Comparison of ENCODE assay signal across 8 cellular contexts in genomic region chr19:3184847-3185481, GRCh38. TPM values are rescaled to one million over a fixed set of nuclear protein-coding genes. Genes with fewer than 3 reads are reported as not detected.
A peak's percentile ranks its signal among the peaks of the same experiment; 100 is the strongest.
DNase-seq lines count a peak whose midpoint lies in the region; ATAC-seq and TF ChIP-seq lines count a peak whose summit lies in the region.

No MANE protein-coding gene starts in this region.

- TF ChIP-seq CTCF in Loucy (conservative IDR thresholded peaks at IDR 0.05; ENCODE audit: low read length) (no peak), cardiac fibroblast (IDR thresholded peaks at IDR 0.05; ENCODE audit: low read depth, low read length) (no peak)

- peaks cover 38% of the 10 kb centered on the region for H3K4me1 ChIP-seq in Loucy (ENCODE audit: insufficient read depth, low read length, poor library complexity, severe bottlenecking)

- peak; percentile 26 for ATAC-seq in GM21786 (IDR thresholded peaks at IDR 0.05; ENCODE audit: unreplicated experiment)

- no peaks in the 10 kb centered on the region for H3F3A ChIP-seq in Loucy (ENCODE audit: low read depth)

- peak overlapping the region; percentile 77 for H3K4me2 ChIP-seq in Loucy (ENCODE audit: low read depth, low read length, poor library complexity, severe bottlenecking)

- H2AFZ ChIP-seq in Loucy (ENCODE audit: low read length): peak overlapping the region; percentile 96; the same call in 1 of the 2 replicates

- in situ Hi-C loops in Caki2 (cut with HindIII; ENCODE audit: low pct_unique_long_range_greater_than_20kb, low sequenced_read_pairs): no loop called here

- H3K27me3 ChIP-seq in Loucy (ENCODE audit: insufficient read depth, low read length, poor library complexity, severe bottlenecking): no peaks in the 10 kb centered on the region
- no peaks in the 10 kb centered on the region for H3K27me3 ChIP-seq in layer of hippocampus (ENCODE audit: control insufficient read depth, insufficient read depth, low read length)

- H3K4me3 ChIP-seq in Loucy (ENCODE audit: low read length, poor library complexity, severe bottlenecking) (peak overlapping the region; percentile 82), cardiac fibroblast (replicated peaks in 1 of 2; ENCODE audit: low read depth in 2 of 2, low read length in 2 of 2) (peak overlapping the region; percentile 44 to 94)

- DNase-seq in Caki2 (ENCODE audit: low read depth): peak; percentile 76
- DNase-seq in T-helper 22 cell (ENCODE audit: low read depth): peak; percentile 63
- DNase-seq in cardiac fibroblast (ENCODE audit: low read depth in 2 of 2): peak in 1 of 2 donors; percentile 75
- DNase-seq in stimulated activated CD4-positive, alpha-beta T cell treated with anti-CD3 and anti-CD28 coated beads, TNF-alpha, amount 100 ng/mL, for 48 hours (ENCODE audit: low read depth in 3 of 3): peak in 2 of 3 donors; percentile 38 to 62
- DNase-seq in iPS-NIHi11 (ENCODE audit: low spot score): no peak

- H3K36me3 ChIP-seq in Loucy (ENCODE audit: insufficient read depth, low read length): no peaks in the 10 kb centered on the region

- H4K20me1 ChIP-seq in Loucy (ENCODE audit: insufficient read depth, low read length, poor library complexity, severe bottlenecking): peaks cover 59% of the 10 kb centered on the region

- H3K9me2 ChIP-seq in Loucy (replicated peaks; ENCODE audit: low read depth, low read length): no peaks in the 10 kb centered on the region

- peaks cover 89% of the 10 kb centered on the region for H3K79me2 ChIP-seq in Loucy (ENCODE audit: insufficient read depth, low read length)

- peak overlapping the region; percentile 95 for H3K27ac ChIP-seq in layer of hippocampus (ENCODE audit: low read depth, low read length)

- H3K9me3 ChIP-seq in Loucy (ENCODE audit: insufficient read depth, low read depth, low read length): no peaks in the 10 kb centered on the region

- H3K9ac ChIP-seq in Loucy (ENCODE audit: low read depth, low read length, poor library complexity, severe bottlenecking): peak overlapping the region; percentile 82

RNA-seq across cellular contexts. Expression of gene NCLN, which starts 0.8 kb away (rescaled TPM):
- 45.6 and 108 TPM in 2 replicates for total RNA-seq in Caki2 (2014; rRNA removed; shearing (Covaris generic); ENCODE audit: low replicate concordance)

RNA-seq across cellular contexts. Expression of gene S1PR4, which starts 6.4 kb away (rescaled TPM):
- 0.58 TPM in 1 of 2 replicates, not detected in the other for total RNA-seq in Caki2 (2014; rRNA removed; shearing (Covaris generic); ENCODE audit: low replicate concordance)

RNA-seq across cellular contexts. Expression of gene CELF5, which starts 39.5 kb away (rescaled TPM):
- 0.47 TPM in 1 of 2 replicates, not detected in the other for total RNA-seq in Caki2 (2014; rRNA removed; shearing (Covaris generic); ENCODE audit: low replicate concordance)

RNA-seq across cellular contexts. Expression of gene GNA15, which starts 49.1 kb away (rescaled TPM):
- total RNA-seq in Caki2 (2014; rRNA removed; shearing (Covaris generic); ENCODE audit: low replicate concordance): not detected in 2 replicates
